ENCODE assay signal across 1 cellular context in genomic region chr20:8127553-8128255, GRCh38.
TF ChIP-seq lines count a peak whose summit lies in the region.

No MANE protein-coding gene starts in this region.

TF ChIP-seq in GM23338, 12 proteins besides CTCF, POLR2A, EP300 and RAD21 (continued from another document):
- TF ChIP-seq, protein P1, sequence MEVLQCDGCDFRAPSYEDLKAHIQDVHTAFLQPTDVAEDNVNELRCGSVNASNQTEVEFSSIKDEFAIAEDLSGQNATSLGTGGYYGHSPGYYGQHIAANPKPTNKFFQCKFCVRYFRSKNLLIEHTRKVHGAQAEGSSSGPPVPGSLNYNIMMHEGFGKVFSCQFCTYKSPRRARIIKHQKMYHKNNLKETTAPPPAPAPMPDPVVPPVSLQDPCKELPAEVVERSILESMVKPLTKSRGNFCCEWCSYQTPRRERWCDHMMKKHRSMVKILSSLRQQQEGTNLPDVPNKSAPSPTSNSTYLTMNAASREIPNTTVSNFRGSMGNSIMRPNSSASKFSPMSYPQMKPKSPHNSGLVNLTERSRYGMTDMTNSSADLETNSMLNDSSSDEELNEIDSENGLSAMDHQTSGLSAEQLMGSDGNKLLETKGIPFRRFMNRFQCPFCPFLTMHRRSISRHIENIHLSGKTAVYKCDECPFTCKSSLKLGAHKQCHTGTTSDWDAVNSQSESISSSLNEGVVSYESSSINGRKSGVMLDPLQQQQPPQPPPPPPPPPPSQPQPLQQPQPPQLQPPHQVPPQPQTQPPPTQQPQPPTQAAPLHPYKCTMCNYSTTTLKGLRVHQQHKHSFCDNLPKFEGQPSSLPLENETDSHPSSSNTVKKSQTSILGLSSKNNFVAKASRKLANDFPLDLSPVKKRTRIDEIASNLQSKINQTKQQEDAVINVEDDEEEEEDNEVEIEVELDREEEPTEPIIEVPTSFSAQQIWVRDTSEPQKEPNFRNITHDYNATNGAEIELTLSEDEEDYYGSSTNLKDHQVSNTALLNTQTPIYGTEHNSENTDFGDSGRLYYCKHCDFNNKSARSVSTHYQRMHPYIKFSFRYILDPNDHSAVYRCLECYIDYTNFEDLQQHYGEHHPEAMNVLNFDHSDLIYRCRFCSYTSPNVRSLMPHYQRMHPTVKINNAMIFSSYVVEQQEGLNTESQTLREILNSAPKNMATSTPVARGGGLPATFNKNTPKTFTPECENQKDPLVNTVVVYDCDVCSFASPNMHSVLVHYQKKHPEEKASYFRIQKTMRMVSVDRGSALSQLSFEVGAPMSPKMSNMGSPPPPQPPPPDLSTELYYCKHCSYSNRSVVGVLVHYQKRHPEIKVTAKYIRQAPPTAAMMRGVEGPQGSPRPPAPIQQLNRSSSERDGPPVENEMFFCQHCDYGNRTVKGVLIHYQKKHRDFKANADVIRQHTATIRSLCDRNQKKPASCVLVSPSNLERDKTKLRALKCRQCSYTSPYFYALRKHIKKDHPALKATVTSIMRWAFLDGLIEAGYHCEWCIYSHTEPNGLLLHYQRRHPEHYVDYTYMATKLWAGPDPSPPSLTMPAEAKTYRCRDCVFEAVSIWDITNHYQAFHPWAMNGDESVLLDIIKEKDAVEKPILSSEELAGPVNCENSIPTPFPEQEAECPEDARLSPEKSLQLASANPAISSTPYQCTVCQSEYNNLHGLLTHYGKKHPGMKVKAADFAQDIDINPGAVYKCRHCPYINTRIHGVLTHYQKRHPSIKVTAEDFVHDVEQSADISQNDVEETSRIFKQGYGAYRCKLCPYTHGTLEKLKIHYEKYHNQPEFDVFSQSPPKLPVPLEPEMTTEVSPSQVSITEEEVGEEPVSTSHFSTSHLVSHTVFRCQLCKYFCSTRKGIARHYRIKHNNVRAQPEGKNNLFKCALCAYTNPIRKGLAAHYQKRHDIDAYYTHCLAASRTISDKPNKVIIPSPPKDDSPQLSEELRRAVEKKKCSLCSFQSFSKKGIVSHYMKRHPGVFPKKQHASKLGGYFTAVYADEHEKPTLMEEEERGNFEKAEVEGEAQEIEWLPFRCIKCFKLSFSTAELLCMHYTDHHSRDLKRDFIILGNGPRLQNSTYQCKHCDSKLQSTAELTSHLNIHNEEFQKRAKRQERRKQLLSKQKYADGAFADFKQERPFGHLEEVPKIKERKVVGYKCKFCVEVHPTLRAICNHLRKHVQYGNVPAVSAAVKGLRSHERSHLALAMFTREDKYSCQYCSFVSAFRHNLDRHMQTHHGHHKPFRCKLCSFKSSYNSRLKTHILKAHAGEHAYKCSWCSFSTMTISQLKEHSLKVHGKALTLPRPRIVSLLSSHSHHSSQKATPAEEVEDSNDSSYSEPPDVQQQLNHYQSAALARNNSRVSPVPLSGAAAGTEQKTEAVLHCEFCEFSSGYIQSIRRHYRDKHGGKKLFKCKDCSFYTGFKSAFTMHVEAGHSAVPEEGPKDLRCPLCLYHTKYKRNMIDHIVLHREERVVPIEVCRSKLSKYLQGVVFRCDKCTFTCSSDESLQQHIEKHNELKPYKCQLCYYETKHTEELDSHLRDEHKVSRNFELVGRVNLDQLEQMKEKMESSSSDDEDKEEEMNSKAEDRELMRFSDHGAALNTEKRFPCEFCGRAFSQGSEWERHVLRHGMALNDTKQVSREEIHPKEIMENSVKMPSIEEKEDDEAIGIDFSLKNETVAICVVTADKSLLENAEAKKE (CRISPR knock-in tag; IDR thresholded peaks at IDR 0.05), result no peak
- no peak for TF ChIP-seq NANOG (IDR thresholded peaks at IDR 0.05; ENCODE audit: borderline replicate concordance)
TF ChIP-seq in GM23338: peak in this region for 0.
